21 cellular contexts compared by ENCODE assay signal in genomic region chr17:8360751-8361150, GRCh38. TPM values are rescaled to one million over a fixed set of nuclear protein-coding genes. Genes with fewer than 3 reads are reported as not detected.
DNase-seq lines count a peak whose midpoint lies in the region; ATAC-seq, FAIRE-seq and TF ChIP-seq lines count a peak whose summit lies in the region.
"Had no signal": no experiment of that assay in that cellular context is flagged by ENCODE, and none has a peak within 500 bp of the region (broad histone marks: within the 10 kb centered on the region; RNA-seq: fewer than 3 reads in every experiment).

No MANE protein-coding gene starts in this region.

- no peak overlapping the region for H2BK12ac ChIP-seq in H1 (ENCODE audit: low read depth, low read length)

- no peaks in the 10 kb centered on the region for H3K79me2 ChIP-seq in H1 (ENCODE audit: control insufficient read depth in 1 of 2, insufficient read depth in 2 of 2, low read length in 2 of 2)

- no peak overlapping the region for H2AK5ac ChIP-seq in H1 (ENCODE audit: low read depth, low read length)

- no peaks in the 10 kb centered on the region for H4K20me1 ChIP-seq in H1 (replicated peaks in 1 of 2; ENCODE audit: control insufficient read depth in 1 of 2, insufficient read depth in 2 of 2, low read length in 2 of 2)

- H3K4ac ChIP-seq in H1 (replicated peaks; ENCODE audit: insufficient read length, low read depth, low read length): no peak overlapping the region

- no peaks in the 10 kb centered on the region for H3K79me1 ChIP-seq in H1 (ENCODE audit: low read depth, low read length)

- no peak for TF ChIP-seq RAD21 in H1 (IDR thresholded peaks at IDR 0.05 in 1 of 2, conservative IDR thresholded peaks at IDR 0.05 in 1 of 2; ENCODE audit: low read depth in 2 of 2, low read length in 2 of 2)

- H3K4me3 ChIP-seq in H1 (ENCODE audit: extremely low read depth in 1 of 4, insufficient read depth in 2 of 4, low read depth in 3 of 4, low read length in 4 of 4): no peak overlapping the region
- no peak overlapping the region for H3K4me3 ChIP-seq in mesodermal cell (ENCODE audit: extremely low read depth, insufficient read depth, low read length, poor library complexity, severe bottlenecking)
- no peak overlapping the region for H3K4me3 ChIP-seq in subcutaneous abdominal adipose tissue (ENCODE audit: low read depth in 1 of 5, low read length in 5 of 5)
- no peak overlapping the region for H3K4me3 ChIP-seq in ovary
- H3K4me3 ChIP-seq: tibial artery had no signal

- no peak overlapping the region for H4K5ac ChIP-seq in H1 (ENCODE audit: insufficient read length, low read depth, low read length)

- H3K23me2 ChIP-seq in H1 (ENCODE audit: low read depth, low read length): no peaks in the 10 kb centered on the region; the same call in 1 of the 2 replicates

- no peak overlapping the region for H3K56ac ChIP-seq in H1 (replicated peaks; ENCODE audit: insufficient read length, low read depth, low read length)

- H3K27me3 ChIP-seq in H1 (replicated peaks in 1 of 4; ENCODE audit: control insufficient read depth in 3 of 4, extremely low read depth in 1 of 4, insufficient read depth in 3 of 4, low read length in 3 of 4) (no peaks in the 10 kb centered on the region), subcutaneous abdominal adipose tissue (ENCODE audit: control insufficient read depth in 5 of 5, insufficient read depth in 4 of 5, low read length in 5 of 5) (no peaks in the 10 kb centered on the region), ovary (no peaks in the 10 kb centered on the region)
- H3K27me3 ChIP-seq: BE2C, tibial artery had no signal

- TF ChIP-seq POLR2A in H1 (IDR thresholded peaks at IDR 0.05; ENCODE audit: control extremely low read depth in 1 of 2, low read depth in 2 of 2, low read length in 2 of 2): no peak
- TF ChIP-seq POLR2A in ovary (IDR thresholded peaks at IDR 0.05): no peak

- H3K9ac ChIP-seq in H1 (replicated peaks in 1 of 4; ENCODE audit: extremely low read depth in 1 of 4, low read depth in 3 of 4, low read length in 3 of 4) (no peak overlapping the region), subcutaneous abdominal adipose tissue (ENCODE audit: low read length in 5 of 5) (peak overlapping the region in 2 of 5 donors; percentile 31 to 47)

- H3K18ac ChIP-seq in H1 (ENCODE audit: extremely low read depth, low read length): no peak overlapping the region

- no peak overlapping the region for H3K14ac ChIP-seq in H1 (ENCODE audit: insufficient read length)

- POLR2A ChIA-PET in H1 (lab: Charles Lee; ENCODE audit: partially characterized antibody): interaction anchor here (1.3 to 4.0 kb wide), 6 partner anchors 10 to 33 kb away, joined by 4 to 36 read pairs (median 10); partner anchors contain the start of gene KRABD2

- no peak overlapping the region for H2BK15ac ChIP-seq in H1 (ENCODE audit: low read length)

- H3K4me2 ChIP-seq in H1 (ENCODE audit: insufficient read depth in 1 of 2, low read depth in 2 of 2, low read length in 2 of 2): no peak overlapping the region

- TF ChIP-seq EP300 in H1 (IDR thresholded peaks at IDR 0.05; ENCODE audit: borderline replicate concordance in 1 of 2, low read depth in 2 of 2, low read length in 2 of 2) (no peak), ovary (IDR thresholded peaks at IDR 0.05) (no peak)

- no peak overlapping the region for H2BK5ac ChIP-seq in H1 (ENCODE audit: low read depth, low read length)

- H3K23ac ChIP-seq in H1 (ENCODE audit: insufficient read length): no peak overlapping the region

- H3K9me3 ChIP-seq in H1 (ENCODE audit: insufficient read depth in 2 of 2, low read depth in 1 of 2, low read length in 1 of 2): no peaks in the 10 kb centered on the region
- H3K9me3 ChIP-seq in mesodermal cell (ENCODE audit: control insufficient read depth, low read length): no peaks in the 10 kb centered on the region
- H3K9me3 ChIP-seq in subcutaneous abdominal adipose tissue (ENCODE audit: control insufficient read depth in 5 of 5, low read length in 5 of 5): no peaks in the 10 kb centered on the region
- no peaks in the 10 kb centered on the region for H3K9me3 ChIP-seq in ovary
- H3K9me3 ChIP-seq: BE2C, tibial artery had no signal

- 84% methylated on average over 3 of the region's 3 CpGs; no CpG with 5 or more reads in 1 of the 2 experiments for WGBS in H1 (ENCODE audit: extremely low coverage in 1 of 2, insufficient coverage in 1 of 2, insufficient read length in 1 of 2, insufficient replicate concordance in 2 of 2, low coverage in 1 of 2, low lambda C conversion rate in 2 of 2, missing lambda C conversion rate in 1 of 2), 2 experiments
- WGBS in mesodermal cell (ENCODE audit: insufficient coverage in 2 of 2), 2 experiments: 75 to 86% methylated on average over 1 to 2 of the region's 3 CpGs
- 7 to 15% (median 8%) methylated on average over 3 of the region's 3 CpGs for WGBS in ovary, 3 donors

- ATAC-seq in HG03095 (IDR thresholded peaks at IDR 0.05; ENCODE audit: unreplicated experiment): no peak
- ATAC-seq: T-cell had no signal

- FAIRE-seq in H1 (lab: Jason Lieb, UNC): peak; percentile 66

- DNase-seq in DMS 273 (lab: John Stamatoyannopoulos, UW; ENCODE audit: unreplicated experiment) (peak; percentile 23), DMS 273 treated with DMSO at 0.1 percent for 48 hours (lab: John Stamatoyannopoulos, UW) (no peak), H1 (ENCODE audit: low read depth in 1 of 2, low spot score in 2 of 2) (no peak), dedifferentiated amniotic fluid mesenchymal stem cell (ENCODE audit: extremely low spot score) (no peak), ovary (no peak)
- DNase-seq: activated CD4-positive, alpha-beta T cell treated with anti-CD3 and anti-CD28 coated beads, Interleukin-2, amount 50 U/mL, for 48 hours; activated naive CD4-positive, alpha-beta T cell treated with Interleukin-2 at 50 U/mL for 16 hours; BE2C; GF-D8; NCI-H1105 treated with DMSO at 0.1 percent for 48 hours; SHP77 treated with DMSO at 0.1 percent for 48 hours; stimulated activated CD4-positive, alpha-beta T cell treated with anti-CD3 and anti-CD28 coated beads, Interleukin-15, amount 100 ng/mL, for 24 hours; T-cell; tibial artery had no signal

- CTCF ChIA-PET in H1 (lab: Charles Lee; ENCODE audit: partially characterized antibody): interaction anchor here (0.6 to 2.3 kb wide), 4 partner anchors 16 to 39 kb away, joined by 3 to 8 read pairs (median 4); partner anchors contain the start of gene KRABD2

- no peak overlapping the region for H4K8ac ChIP-seq in H1 (ENCODE audit: extremely low read depth, insufficient read depth, low read length)

- H3K36me3 ChIP-seq in H1 (ENCODE audit: control insufficient read depth in 2 of 4, insufficient read depth in 4 of 4, low read length in 3 of 4) (no peaks in the 10 kb centered on the region), mesodermal cell (ENCODE audit: control insufficient read depth, insufficient read depth, low read length) (no peaks in the 10 kb centered on the region), subcutaneous abdominal adipose tissue (ENCODE audit: control insufficient read depth in 5 of 5, insufficient read depth in 5 of 5, low read length in 5 of 5) (peaks cover 0 to 3% (median 0%) of the 10 kb centered on the region in 5 donors), ovary (no peaks in the 10 kb centered on the region)
- H3K36me3 ChIP-seq: BE2C had no signal

- H3K27ac ChIP-seq in H1 (ENCODE audit: low read depth, low read length): no peak overlapping the region
- H3K27ac ChIP-seq in mesodermal cell (ENCODE audit: low read depth, low read length, severe bottlenecking): peak overlapping the region; percentile 62
- H3K27ac ChIP-seq in subcutaneous abdominal adipose tissue (ENCODE audit: low read depth, low read length): peak overlapping the region; percentile 81
- H3K27ac ChIP-seq in ovary: no peak overlapping the region
- H3K27ac ChIP-seq: 22Rv1, tibial artery had no signal

- intact Hi-C loops in ovary (cut with DNase I): no loop called here

- TF ChIP-seq CTCF in H1 (IDR thresholded peaks at IDR 0.05; ENCODE audit: control extremely low read depth in 1 of 3, insufficient read depth in 1 of 3, low read depth in 1 of 3, low read length in 3 of 3): no peak
- no peak for TF ChIP-seq CTCF in ovary (IDR thresholded peaks at IDR 0.05)

- H3K4me1 ChIP-seq in H1 (replicated peaks in 1 of 4; ENCODE audit: control insufficient read depth in 3 of 4, insufficient read depth in 4 of 4, low read length in 3 of 4) (peaks cover 0 to 5% (median 1%) of the 10 kb centered on the region in 4 experiments; a peak in 1 of 7 replicates), mesodermal cell (ENCODE audit: control insufficient read depth, insufficient read depth, low read length, poor library complexity, severe bottlenecking) (peaks cover 25% of the 10 kb centered on the region), subcutaneous abdominal adipose tissue (ENCODE audit: control insufficient read depth in 5 of 5, insufficient read depth in 5 of 5, low read length in 5 of 5) (peaks cover 0 to 47% (median 10%) of the 10 kb centered on the region in 5 donors), ovary (ENCODE audit: insufficient read depth) (no peaks in the 10 kb centered on the region)
- H3K4me1 ChIP-seq: BE2C, tibial artery had no signal

- H2AFZ ChIP-seq in H1 (ENCODE audit: low read length): no peak overlapping the region

- no peak overlapping the region for H2BK120ac ChIP-seq in H1 (replicated peaks; ENCODE audit: low read depth, low read length)

- H2BK20ac ChIP-seq in H1 (ENCODE audit: low read length): no peak overlapping the region

- H4K91ac ChIP-seq in H1 (replicated peaks; ENCODE audit: insufficient read length, low read length): no peak overlapping the region

RNA-seq across cellular contexts. Expression of gene ODF4, which starts 21.1 kb away (rescaled TPM):
- total RNA-seq in H1 (2021; fragmentation: NEBNext Ultra II Directional; extraction: Animal tissue kit (Norgen Biotek cat#: 25700)): not detected in 2 replicates
- not detected in 2 replicates for polyA plus RNA-seq in H1 (2011; rRNA removed)
- not detected for polyA plus RNA-seq in H1 (2011; cell fraction: cytosol; rRNA removed)
- not detected for polyA plus RNA-seq in H1 (2011; cell fraction: nucleus; rRNA removed)
- not detected in 4 replicates for polyA plus RNA-seq in H1 (2012, experiment 1 of 2)
- polyA plus RNA-seq in H1 (2012, experiment 2 of 2): not detected
- not detected for polyA plus RNA-seq in H1 (2013, experiment 1 of 2)
- polyA plus RNA-seq in H1 (2013, experiment 2 of 2): not detected
- not detected in 2 replicates for polyA minus RNA-seq in H1 (2011; rRNA and poly(A)+ RNA removed)
- polyA minus RNA-seq in H1 (2011; cell fraction: cytosol; rRNA and poly(A)+ RNA removed): not detected
- polyA minus RNA-seq in H1 (2011; cell fraction: nucleus; rRNA and poly(A)+ RNA removed): not detected
- not detected for polyA plus RNA-seq in mesodermal cell (2013, experiment 1 of 2)
- polyA plus RNA-seq in mesodermal cell (2013, experiment 2 of 2): not detected
- total RNA-seq in ovary: not detected
- polyA plus RNA-seq in ovary: not detected
- total RNA-seq: HT1080, kidney epithelial cell, renal cortical epithelial cell, T-cell had no signal

RNA-seq across cellular contexts. Expression of gene RPL26, which starts 22.2 kb away (rescaled TPM):
- total RNA-seq in H1 (2021; fragmentation: NEBNext Ultra II Directional; extraction: Animal tissue kit (Norgen Biotek cat#: 25700)): 1,963 and 1,980 TPM in 2 replicates
- polyA plus RNA-seq in H1 (2011; rRNA removed): 1,277 and 2,554 TPM in 2 replicates
- 4,614 TPM for polyA plus RNA-seq in H1 (2011; cell fraction: cytosol; rRNA removed)
- polyA plus RNA-seq in H1 (2011; cell fraction: nucleus; rRNA removed): 1,124 TPM
- polyA plus RNA-seq in H1 (2012, experiment 1 of 2): 3,459 to 5,414 TPM (median 3,765 TPM) in 4 replicates
- 5,853 TPM for polyA plus RNA-seq in H1 (2012, experiment 2 of 2)
- polyA plus RNA-seq in H1 (2013, experiment 1 of 2): 6,093 TPM
- 5,996 TPM for polyA plus RNA-seq in H1 (2013, experiment 2 of 2)
- 979 and 1,967 TPM in 2 replicates for polyA minus RNA-seq in H1 (2011; rRNA and poly(A)+ RNA removed)
- 386 TPM for polyA minus RNA-seq in H1 (2011; cell fraction: cytosol; rRNA and poly(A)+ RNA removed)
- polyA minus RNA-seq in H1 (2011; cell fraction: nucleus; rRNA and poly(A)+ RNA removed): 791 TPM
- 2,672 TPM for polyA plus RNA-seq in mesodermal cell (2013, experiment 1 of 2)
- 2,827 TPM for polyA plus RNA-seq in mesodermal cell (2013, experiment 2 of 2)
- over 10,000 TPM in 1 of 7 donors, 1,000 to 10,000 TPM in 6; 2,824 to 11,226 (median 3,297) TPM for total RNA-seq in ovary
- polyA plus RNA-seq in ovary: 1,000 to 10,000 TPM; 5,564 to 8,248 TPM

RNA-seq across cellular contexts. Expression of gene RNF222, which starts 36.9 kb away (rescaled TPM):
- total RNA-seq in H1 (2021; fragmentation: NEBNext Ultra II Directional; extraction: Animal tissue kit (Norgen Biotek cat#: 25700)): not detected in 2 replicates
- polyA plus RNA-seq in H1 (2011; rRNA removed) (not detected in 2 replicates), ovary (not detected)
- polyA plus RNA-seq in H1 (2011; cell fraction: cytosol; rRNA removed): not detected
- not detected for polyA plus RNA-seq in H1 (2011; cell fraction: nucleus; rRNA removed)
- 0.05 to 0.08 TPM in 2 of 4 replicates, not detected in the others for polyA plus RNA-seq in H1 (2012, experiment 1 of 2)
- polyA plus RNA-seq in H1 (2012, experiment 2 of 2): not detected
- polyA plus RNA-seq in H1 (2013, experiment 1 of 2): 0.04 TPM
- 0.06 TPM for polyA plus RNA-seq in H1 (2013, experiment 2 of 2)
- not detected in 2 replicates for polyA minus RNA-seq in H1 (2011; rRNA and poly(A)+ RNA removed)
- polyA minus RNA-seq in H1 (2011; cell fraction: cytosol; rRNA and poly(A)+ RNA removed): not detected
- not detected for polyA minus RNA-seq in H1 (2011; cell fraction: nucleus; rRNA and poly(A)+ RNA removed)
- polyA plus RNA-seq in mesodermal cell (2013, experiment 1 of 2): not detected
- polyA plus RNA-seq in mesodermal cell (2013, experiment 2 of 2): not detected
- not detected for total RNA-seq in ovary
- total RNA-seq: HT1080, kidney epithelial cell, renal cortical epithelial cell had no signal

RNA-seq across cellular contexts. Expression of gene ARHGEF15, which starts 50.7 kb away (rescaled TPM):
- 0.67 and 1.8 TPM in 2 replicates for total RNA-seq in H1 (2021; fragmentation: NEBNext Ultra II Directional; extraction: Animal tissue kit (Norgen Biotek cat#: 25700))
- polyA plus RNA-seq in H1 (2011; rRNA removed) (4.1 and 9.3 TPM in 2 replicates), ovary (1 to 10 TPM; 4.9 to 9.8 TPM)
- polyA plus RNA-seq in H1 (2011; cell fraction: cytosol; rRNA removed): 0.80 TPM
- 2.7 TPM for polyA plus RNA-seq in H1 (2011; cell fraction: nucleus; rRNA removed)
- polyA plus RNA-seq in H1 (2012, experiment 1 of 2): 0.41 to 0.90 TPM (median 0.66 TPM) in 4 replicates
- 0.72 TPM for polyA plus RNA-seq in H1 (2012, experiment 2 of 2)
- 0.87 TPM for polyA plus RNA-seq in H1 (2013, experiment 1 of 2)
- polyA plus RNA-seq in H1 (2013, experiment 2 of 2): 0.72 TPM
- 0.63 and 0.66 TPM in 2 replicates for polyA minus RNA-seq in H1 (2011; rRNA and poly(A)+ RNA removed)
- 0.66 TPM for polyA minus RNA-seq in H1 (2011; cell fraction: cytosol; rRNA and poly(A)+ RNA removed)
- polyA minus RNA-seq in H1 (2011; cell fraction: nucleus; rRNA and poly(A)+ RNA removed): 0.60 TPM
- polyA plus RNA-seq in mesodermal cell (2013, experiment 1 of 2): 4.8 TPM
- 3.7 TPM for polyA plus RNA-seq in mesodermal cell (2013, experiment 2 of 2)
- total RNA-seq in ovary: 10 to 100 TPM in 1 of 7 donors, 1 to 10 TPM in 6; 1.7 to 11.3 (median 3.6) TPM

Comparison
In these comparisons a context has a peak if more than half of its experiments do, and no peak if none do; other contexts are left out.
1. H3K27ac ChIP-seq: peak in mesodermal cell (single experiment) and subcutaneous abdominal adipose tissue (single experiment); none in H1 (single experiment) and ovary (0 of 2).